Comparison of ENCODE assay signal across 23 cellular contexts in genomic region chr14:58817846-58818245, GRCh38.
DNase-seq lines count a peak whose midpoint lies in the region; TF ChIP-seq lines count a peak whose summit lies in the region.
"Had no signal": no experiment of that assay in that cellular context is flagged by ENCODE, and none has a peak within 500 bp of the region (broad histone marks: within the 10 kb centered on the region; RNA-seq: fewer than 3 reads in every experiment).

No MANE protein-coding gene starts in this region.

- no TSS peak for BruUV-seq in PC-9 (replicated peaks; lab: Mats Ljungman, UMichigan)

- H3K27ac ChIP-seq in PC-9 = no peak overlapping the region
- H3K27ac ChIP-seq in effector memory CD4-positive, alpha-beta T cell (ENCODE audit: insufficient read depth, low read length, poor library complexity, severe bottlenecking) = no peak overlapping the region
- H3K27ac ChIP-seq: esophagus squamous epithelium, suprapubic skin, VCaP had no signal

- peak overlapping the region; percentile 65 for H3K27ac Mint-ChIP-seq in osteocyte (ENCODE audit: unreplicated experiment)
- no peak overlapping the region for H3K27ac Mint-ChIP-seq in activated T-helper 1 cell treated with anti-CD3 and anti-CD28 coated beads, Interleukin-12 subunit alpha, Interleukin-12 subunit beta, Interleukin-2, Interleukin-4 antibody, amounts not matched to agents 30 ng/mL and 10 ng/mL and 1 ng/mL, durations not matched to agents 14 hours and 24 hours and 36 hours
- H3K27ac Mint-ChIP-seq: activated CD4-positive, alpha-beta T cell treated with anti-CD3 and anti-CD28 coated beads, Interleukin-2, amount 10 ng/mL, durations not matched to agents 24 days and 14 days; activated CD8-positive, alpha-beta memory T cell treated with anti-CD3 and anti-CD28 coated beads, Interleukin-2, amount 10 ng/mL, durations not matched to agents 7 days and 5 days; activated naive CD4-positive, alpha-beta T cell treated with anti-CD3 and anti-CD28 coated beads, Interleukin-2, amount 10 ng/mL, durations not matched to agents 7 days and 5 days; activated T-cell treated with anti-CD3 and anti-CD28 coated beads, Interleukin-2, amount 50 U/mL, for 72 hours; endodermal cell had no signal

- intact Hi-C loops in activated T-helper 1 cell treated with anti-CD3 and anti-CD28 coated beads, Interleukin-12 subunit alpha, Interleukin-12 subunit beta, Interleukin-2, Interleukin-4 antibody, amounts not matched to agents 30 ng/mL and 10 ng/mL and 1 ng/mL, durations not matched to agents 14 hours and 24 hours and 36 hours (cut with micrococcal nuclease) = no loop called here
- intact Hi-C loops in PC-9 (cut with micrococcal nuclease; ENCODE audit: unreplicated experiment) = no loop called here

- H3K4me2 ChIP-seq in PC-9 = no peak overlapping the region

- H3K4me3 Mint-ChIP-seq in osteocyte (ENCODE audit: unreplicated experiment) = no peak overlapping the region
- H3K4me3 Mint-ChIP-seq in activated T-helper 1 cell treated with anti-CD3 and anti-CD28 coated beads, Interleukin-12 subunit alpha, Interleukin-12 subunit beta, Interleukin-2, Interleukin-4 antibody, amounts not matched to agents 30 ng/mL and 10 ng/mL and 1 ng/mL, durations not matched to agents 14 hours and 24 hours and 36 hours = no peak overlapping the region
- H3K4me3 Mint-ChIP-seq: activated CD4-positive, alpha-beta T cell treated with anti-CD3 and anti-CD28 coated beads, Interleukin-2, amount 10 ng/mL, durations not matched to agents 24 days and 14 days; activated CD8-positive, alpha-beta memory T cell treated with anti-CD3 and anti-CD28 coated beads, Interleukin-2, amount 10 ng/mL, durations not matched to agents 7 days and 5 days; activated naive CD4-positive, alpha-beta T cell treated with anti-CD3 and anti-CD28 coated beads, Interleukin-2, amount 10 ng/mL, durations not matched to agents 7 days and 5 days; activated T-cell treated with anti-CD3 and anti-CD28 coated beads, Interleukin-2, amount 50 U/mL, for 72 hours; endodermal cell had no signal

- H3K79me2 ChIP-seq in PC-9 (ENCODE audit: low read depth) = no peaks in the 10 kb centered on the region

- H3K36me3 ChIP-seq in BJ (ENCODE audit: control insufficient read depth, insufficient read depth, low read length) = no peaks in the 10 kb centered on the region
- H3K36me3 ChIP-seq in PC-9 (ENCODE audit: low read depth) = no peaks in the 10 kb centered on the region
- H3K36me3 ChIP-seq in effector memory CD4-positive, alpha-beta T cell (ENCODE audit: control insufficient read depth, insufficient read depth, low read length) = no peaks in the 10 kb centered on the region
- H3K36me3 ChIP-seq: esophagus squamous epithelium, heart right ventricle, suprapubic skin had no signal

- H3K4me3 ChIP-seq in BJ (ENCODE audit: low read depth, low read length) (no peak overlapping the region), PC-9 (no peak overlapping the region)
- H3K4me3 ChIP-seq in effector memory CD4-positive, alpha-beta T cell (ENCODE audit: insufficient read depth, low read depth, low read length, poor library complexity, severe bottlenecking) = no peak overlapping the region
- H3K4me3 ChIP-seq: esophagus squamous epithelium, heart right ventricle, skin epidermis, suprapubic skin had no signal

- H3K9me2 ChIP-seq in PC-9 (ENCODE audit: insufficient read depth) = no peaks in the 10 kb centered on the region

- no peak overlapping the region for H2AFZ ChIP-seq in PC-9

- CTCF ChIA-PET in BJ (lab: Yijun Ruan, JAX) = interaction anchor here (0.6 to 1.6 kb wide), 3 partner anchors 9 to 26 kb away, joined by 3 to 5 read pairs (median 3); no protein-coding TSS in a partner anchor
- CTCF ChIA-PET in PC-9 (lab: Charles Lee) = no interaction called here

- peaks cover 45% of the 10 kb centered on the region for H3K4me1 Mint-ChIP-seq in osteocyte (ENCODE audit: unreplicated experiment)
- no peaks in the 10 kb centered on the region for H3K4me1 Mint-ChIP-seq in activated T-helper 1 cell treated with anti-CD3 and anti-CD28 coated beads, Interleukin-12 subunit alpha, Interleukin-12 subunit beta, Interleukin-2, Interleukin-4 antibody, amounts not matched to agents 30 ng/mL and 10 ng/mL and 1 ng/mL, durations not matched to agents 14 hours and 24 hours and 36 hours (ENCODE audit: low read depth)
- H3K4me1 Mint-ChIP-seq: activated CD4-positive, alpha-beta T cell treated with anti-CD3 and anti-CD28 coated beads, Interleukin-2, amount 10 ng/mL, durations not matched to agents 24 days and 14 days; activated CD8-positive, alpha-beta memory T cell treated with anti-CD3 and anti-CD28 coated beads, Interleukin-2, amount 10 ng/mL, durations not matched to agents 7 days and 5 days; activated naive CD4-positive, alpha-beta T cell treated with anti-CD3 and anti-CD28 coated beads, Interleukin-2, amount 10 ng/mL, durations not matched to agents 7 days and 5 days had no signal

- peak; percentile 23 for DNase-seq in BJ (ENCODE audit: low read depth)
- peak; percentile 73 for DNase-seq in amniotic epithelial cell (ENCODE audit: low read depth)
- peak; percentile 62 for DNase-seq in fibroblast of gingiva (ENCODE audit: low read depth)
- no peak for DNase-seq in osteocyte (ENCODE audit: extremely low spot score, unreplicated experiment)
- no peak for DNase-seq in activated T-helper 1 cell treated with anti-CD3 and anti-CD28 coated beads, Interleukin-12 subunit alpha, Interleukin-12 subunit beta, Interleukin-2, Interleukin-4 antibody, amounts not matched to agents 30 ng/mL and 10 ng/mL and 1 ng/mL, durations not matched to agents 14 hours and 24 hours and 36 hours (ENCODE audit: low spot score)
- no peak for DNase-seq in PC-9
- no peak for DNase-seq in GM10266 (ENCODE audit: extremely low spot score)
- DNase-seq in effector memory CD4-positive, alpha-beta T cell = no peak
- DNase-seq: activated CD8-positive, alpha-beta memory T cell treated with anti-CD3 and anti-CD28 coated beads, Interleukin-2, amount 10 ng/mL, durations not matched to agents 7 days and 5 days; activated naive CD4-positive, alpha-beta T cell treated with anti-CD3 and anti-CD28 coated beads, Interleukin-2, amount 10 ng/mL, durations not matched to agents 7 days and 5 days; activated T-cell treated with anti-CD3 and anti-CD28 coated beads, Interleukin-2, amount 50 U/mL, for 72 hours; anterior cingulate cortex; endodermal cell; esophagus squamous epithelium; heart right ventricle; left cardiac atrium; NCI-H1092 treated with DMSO at 0.1 percent for 48 hours; NCI-H1930; NCI-H226 had no signal

- no peaks in the 10 kb centered on the region for H3K36me3 Mint-ChIP-seq in osteocyte (ENCODE audit: unreplicated experiment)
- no peaks in the 10 kb centered on the region for H3K36me3 Mint-ChIP-seq in activated T-helper 1 cell treated with anti-CD3 and anti-CD28 coated beads, Interleukin-12 subunit alpha, Interleukin-12 subunit beta, Interleukin-2, Interleukin-4 antibody, amounts not matched to agents 30 ng/mL and 10 ng/mL and 1 ng/mL, durations not matched to agents 14 hours and 24 hours and 36 hours (ENCODE audit: low read depth)
- H3K36me3 Mint-ChIP-seq: activated CD8-positive, alpha-beta memory T cell treated with anti-CD3 and anti-CD28 coated beads, Interleukin-2, amount 10 ng/mL, durations not matched to agents 7 days and 5 days; activated naive CD4-positive, alpha-beta T cell treated with anti-CD3 and anti-CD28 coated beads, Interleukin-2, amount 10 ng/mL, durations not matched to agents 7 days and 5 days had no signal

- no peaks in the 10 kb centered on the region for H3K27me3 Mint-ChIP-seq in osteocyte (ENCODE audit: unreplicated experiment)
- no peaks in the 10 kb centered on the region for H3K27me3 Mint-ChIP-seq in activated T-helper 1 cell treated with anti-CD3 and anti-CD28 coated beads, Interleukin-12 subunit alpha, Interleukin-12 subunit beta, Interleukin-2, Interleukin-4 antibody, amounts not matched to agents 30 ng/mL and 10 ng/mL and 1 ng/mL, durations not matched to agents 14 hours and 24 hours and 36 hours (ENCODE audit: insufficient read depth)
- H3K27me3 Mint-ChIP-seq: activated CD4-positive, alpha-beta T cell treated with anti-CD3 and anti-CD28 coated beads, Interleukin-2, amount 10 ng/mL, durations not matched to agents 24 days and 14 days had no signal

- H3K9me3 Mint-ChIP-seq in osteocyte (ENCODE audit: unreplicated experiment) = no peaks in the 10 kb centered on the region
- H3K9me3 Mint-ChIP-seq in activated T-helper 1 cell treated with anti-CD3 and anti-CD28 coated beads, Interleukin-12 subunit alpha, Interleukin-12 subunit beta, Interleukin-2, Interleukin-4 antibody, amounts not matched to agents 30 ng/mL and 10 ng/mL and 1 ng/mL, durations not matched to agents 14 hours and 24 hours and 36 hours = no peaks in the 10 kb centered on the region
- H3K9me3 Mint-ChIP-seq: activated CD4-positive, alpha-beta T cell treated with anti-CD3 and anti-CD28 coated beads, Interleukin-2, amount 10 ng/mL, durations not matched to agents 24 days and 14 days; activated naive CD4-positive, alpha-beta T cell treated with anti-CD3 and anti-CD28 coated beads, Interleukin-2, amount 10 ng/mL, durations not matched to agents 7 days and 5 days; activated T-cell treated with anti-CD3 and anti-CD28 coated beads, Interleukin-2, amount 50 U/mL, for 72 hours; endodermal cell had no signal

- TF ChIP-seq CTCF in BJ (IDR thresholded peaks at IDR 0.05; ENCODE audit: insufficient read depth, low read depth, low read length) (no peak), osteocyte (IDR thresholded peaks at IDR 0.05) (no peak), PC-9 (conservative IDR thresholded peaks at IDR 0.05) (no peak), GM10266 (IDR thresholded peaks at IDR 0.05; ENCODE audit: control insufficient read depth, insufficient read depth, low read depth, missing control alignments) (no peak)

- H3F3A ChIP-seq in PC-9 (ENCODE audit: insufficient read depth, low read depth) = no peaks in the 10 kb centered on the region

- H3K9me3 ChIP-seq in PC-9 (ENCODE audit: insufficient read depth, low read depth) = no peaks in the 10 kb centered on the region
- no peaks in the 10 kb centered on the region for H3K9me3 ChIP-seq in effector memory CD4-positive, alpha-beta T cell (ENCODE audit: control insufficient read depth, low read length)
- H3K9me3 ChIP-seq: esophagus squamous epithelium, suprapubic skin had no signal

- H3K4me1 ChIP-seq in PC-9 (replicated peaks; ENCODE audit: insufficient read depth) = no peaks in the 10 kb centered on the region
- no peaks in the 10 kb centered on the region for H3K4me1 ChIP-seq in effector memory CD4-positive, alpha-beta T cell (ENCODE audit: control insufficient read depth, insufficient read depth, low read length, poor library complexity, severe bottlenecking)

- H3K27me3 ChIP-seq in BJ (ENCODE audit: control insufficient read depth, insufficient read depth, low read length) = no peaks in the 10 kb centered on the region
- H3K27me3 ChIP-seq in PC-9 (ENCODE audit: insufficient read depth, low read depth) = peaks cover 21% of the 10 kb centered on the region
- no peaks in the 10 kb centered on the region for H3K27me3 ChIP-seq in effector memory CD4-positive, alpha-beta T cell (replicated peaks; ENCODE audit: control insufficient read depth, insufficient read depth, low read length, poor library complexity, severe bottlenecking)
- H3K27me3 ChIP-seq: esophagus squamous epithelium, heart right ventricle, suprapubic skin had no signal

- H4K20me1 ChIP-seq in PC-9 (ENCODE audit: insufficient read depth) = no peaks in the 10 kb centered on the region

- POLR2A ChIA-PET in BJ (lab: Charles Lee) = no interaction called here
- POLR2A ChIA-PET in PC-9 (lab: Charles Lee; ENCODE audit: unreplicated experiment) = no interaction called here

Comparison
In these comparisons a context has a peak if more than half of its experiments do, and no peak if none do; other contexts are left out.
1. DNase-seq: peak in BJ (single experiment), amniotic epithelial cell (single experiment) and fibroblast of gingiva (single experiment); none in osteocyte (single experiment), activated T-helper 1 cell treated with anti-CD3 and anti-CD28 coated beads, Interleukin-12 subunit alpha, Interleukin-12 subunit beta, Interleukin-2, Interleukin-4 antibody, amounts not matched to agents 30 ng/mL and 10 ng/mL and 1 ng/mL, durations not matched to agents 14 hours and 24 hours and 36 hours (single experiment), PC-9 (0 of 2), GM10266 (single experiment) and effector memory CD4-positive, alpha-beta T cell (0 of 3).